In the genomic region with DNA sequence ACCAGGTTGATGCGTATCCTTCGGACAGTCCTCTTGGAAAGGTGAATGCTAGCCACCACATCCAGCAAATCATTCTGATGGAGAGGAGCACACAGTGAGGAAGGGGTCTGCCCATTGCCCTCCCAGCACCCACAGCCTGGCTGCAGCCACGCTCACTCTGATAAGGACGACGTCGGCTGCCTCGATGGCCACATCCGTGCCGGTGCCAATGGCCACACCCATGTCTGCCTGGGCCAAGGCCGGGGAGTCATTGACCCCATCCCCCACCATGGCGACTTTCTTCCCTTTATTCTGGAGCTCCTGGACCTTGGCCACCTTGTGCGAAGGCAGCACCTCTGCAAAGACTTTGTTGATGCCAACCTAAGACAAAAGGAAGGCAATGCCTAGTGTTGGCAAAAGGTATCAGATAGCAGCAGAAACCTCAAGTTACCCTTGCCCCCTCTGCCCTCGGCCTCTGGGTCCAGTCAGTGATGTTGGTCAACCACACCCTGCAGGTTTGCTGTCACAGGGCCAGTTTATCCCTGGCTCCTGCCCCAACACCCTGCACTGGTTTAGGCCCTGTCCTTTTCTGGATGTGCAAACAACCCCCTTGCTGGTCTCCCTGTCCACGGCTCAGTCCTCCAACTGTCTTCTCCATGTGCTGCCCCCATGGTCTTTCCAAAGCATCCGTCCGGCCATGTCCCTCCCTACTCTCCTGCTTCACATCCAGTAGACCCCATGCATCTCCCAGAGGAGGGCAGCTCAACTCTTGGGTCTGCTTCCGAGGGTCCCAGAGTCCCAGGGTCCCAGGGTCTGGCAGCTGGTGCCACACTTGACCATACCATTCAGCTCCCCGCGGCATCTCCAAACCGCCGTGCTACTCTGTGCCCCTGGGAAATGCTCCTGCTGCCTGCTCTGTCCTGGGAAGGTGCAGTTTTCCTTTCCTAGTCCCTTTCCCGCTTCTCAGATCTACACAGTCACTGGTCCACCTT, we compare ENCODE assay signal across 23 cellular contexts.
"Had no signal": no experiment of that assay in that cellular context is flagged by ENCODE, and none has a peak within 500 bp of the region (broad histone marks: within the 10 kb centered on the region; RNA-seq: fewer than 3 reads in every experiment).

No MANE protein-coding gene starts in this region.

- H3K36me3 Mint-ChIP-seq: immature natural killer cell; naive thymus-derived CD4-positive, alpha-beta T cell; stimulated activated naive B cell treated with anti-CD40 and anti-IgM and Interleukin-4, amounts not matched to agents 10 μg/mL and 1 μg/mL and 100 μg/mL, for 72 hours had no signal

- H3K4me1 Mint-ChIP-seq: neural progenitor cell; stimulated activated naive B cell treated with anti-CD40 and anti-IgM and Interleukin-4, amounts not matched to agents 10 μg/mL and 1 μg/mL and 100 μg/mL, for 72 hours had no signal

- H2AFZ ChIP-seq: neural progenitor cell, parathyroid adenoma had no signal

- H3K4me2 ChIP-seq: neural progenitor cell had no signal

- H3K4me3 ChIP-seq: coronary artery, neural progenitor cell, prostate gland, skin epidermis, suprapubic skin, transverse colon, upper lobe of right lung, uterus had no signal

- H3K9me3 ChIP-seq: prostate gland, suprapubic skin, transverse colon, upper lobe of right lung, uterus had no signal

- H3K36me3 ChIP-seq: neural progenitor cell, prostate gland, upper lobe of right lung, uterus had no signal

- H3K79me2 ChIP-seq: parathyroid adenoma had no signal

- H3K4me3 Mint-ChIP-seq: immature natural killer cell; nephron; neural progenitor cell; stimulated activated naive B cell treated with anti-CD40 and anti-IgM and Interleukin-4, amounts not matched to agents 10 μg/mL and 1 μg/mL and 100 μg/mL, for 72 hours; stimulated activated naive CD8-positive, alpha-beta T cell treated with anti-CD3 and anti-CD28 coated beads, Interleukin-15, amount 100 ng/mL, for 72 hours had no signal

- DNase-seq: dermis blood vessel endothelial cell; effector memory CD4-positive, alpha-beta T cell; hypothalamus; immature natural killer cell; islet precursor cell; mesenchymal stem cell; midbrain; naive thymus-derived CD4-positive, alpha-beta T cell; right cardiac atrium; stimulated activated CD4-positive, alpha-beta T cell treated with anti-CD3 and anti-CD28 coated beads, Interleukin-15, amount 100 ng/mL, for 24 hours; stimulated activated CD4-positive, alpha-beta T cell treated with anti-CD3 and anti-CD28 coated beads, Interleukin-2, amount 100 ng/mL, for 48 hours; stimulated activated naive B cell treated with anti-CD40 and anti-IgM and Interleukin-4, amounts not matched to agents 10 μg/mL and 1 μg/mL and 100 μg/mL, for 72 hours; stimulated activated naive CD8-positive, alpha-beta T cell treated with anti-CD3 and anti-CD28 coated beads, Interleukin-15, amount 100 ng/mL, for 72 hours; transverse colon; upper lobe of right lung; uterus had no signal

- ATAC-seq: naive thymus-derived CD4-positive, alpha-beta T cell; right cardiac atrium; stimulated activated naive B cell treated with anti-CD40 and anti-IgM and Interleukin-4, amounts not matched to agents 10 μg/mL and 1 μg/mL and 100 μg/mL, for 72 hours; stimulated activated naive CD8-positive, alpha-beta T cell treated with anti-CD3 and anti-CD28 coated beads, Interleukin-15, amount 100 ng/mL, for 72 hours; upper lobe of right lung had no signal

- H3K27ac ChIP-seq: coronary artery, neural progenitor cell, parathyroid adenoma, prostate gland, skin epidermis, suprapubic skin, transverse colon, upper lobe of right lung, uterus had no signal

- H3K27ac Mint-ChIP-seq: immature natural killer cell; nephron; neural progenitor cell; stimulated activated naive B cell treated with anti-CD40 and anti-IgM and Interleukin-4, amounts not matched to agents 10 μg/mL and 1 μg/mL and 100 μg/mL, for 72 hours; stimulated activated naive CD8-positive, alpha-beta T cell treated with anti-CD3 and anti-CD28 coated beads, Interleukin-15, amount 100 ng/mL, for 72 hours had no signal

- H3K27me3 ChIP-seq: neural progenitor cell, suprapubic skin, transverse colon, upper lobe of right lung, uterus had no signal

- H3K4me1 ChIP-seq: neural progenitor cell, parathyroid adenoma, prostate gland, suprapubic skin, upper lobe of right lung, uterus had no signal

- H3K9me3 Mint-ChIP-seq: nephron; neural progenitor cell; stimulated activated naive B cell treated with anti-CD40 and anti-IgM and Interleukin-4, amounts not matched to agents 10 μg/mL and 1 μg/mL and 100 μg/mL, for 72 hours; stimulated activated naive CD8-positive, alpha-beta T cell treated with anti-CD3 and anti-CD28 coated beads, Interleukin-15, amount 100 ng/mL, for 72 hours had no signal
